ENCODE assay signal across 8 cellular contexts in genomic region chr5:76716456-76717157, GRCh38. TPM values are rescaled to one million over a fixed set of nuclear protein-coding genes. Genes with fewer than 3 reads are reported as not detected.
DNase-seq lines count a peak whose midpoint lies in the region; ATAC-seq and TF ChIP-seq lines count a peak whose summit lies in the region.

No MANE protein-coding gene starts in this region.

- CTCF ChIA-PET in T-cell (lab: Charles Lee): interaction anchor here in 1 of 2 donors (0.6 to 1.9 kb wide), 3 partner anchors 17 to 64 kb away, joined by 5 to 19 read pairs (median 5); no protein-coding TSS in a partner anchor

- POLR2A ChIA-PET in T-cell (lab: Charles Lee): interaction anchor here in 1 of 2 donors (0.5 kb wide), 1 partner anchor 1207 kb away, joined by 3 read pairs; no protein-coding TSS in a partner anchor

- H3K9me3 ChIP-seq in HAP-1: no peaks in the 10 kb centered on the region

- H3K27me3 Mint-ChIP-seq in T-cell (peaks cover 22 to 30% of the 10 kb centered on the region in 2 donors), endothelial cell (ENCODE audit: unreplicated experiment) (peaks cover 9% of the 10 kb centered on the region), neural crest cell (ENCODE audit: low read depth) (peaks cover 29% of the 10 kb centered on the region)

- DNase-seq in HAP-1 (ENCODE audit: low spot score in 2 of 2) (peak; percentile 40 to 75), T-cell (peak in 4 of 34 experiments; percentile 1 to 17 (median 6)), endothelial cell (ENCODE audit: low spot score) (peak; percentile 19), neural crest cell (ENCODE audit: low read depth, low spot score) (peak; percentile 7), OCI-M2 (lab: John Stamatoyannopoulos, UW; ENCODE audit: unreplicated experiment) (no peak)
- DNase-seq in activated CD4-positive, CD25-positive, alpha-beta regulatory T cell (lab: John Stamatoyannopoulos, UW): no peak

- H3K36me3 Mint-ChIP-seq in T-cell: peaks cover 2% of the 10 kb centered on the region
- H3K36me3 Mint-ChIP-seq in endothelial cell (ENCODE audit: low read depth, unreplicated experiment): peaks cover 35% of the 10 kb centered on the region
- H3K36me3 Mint-ChIP-seq in neural crest cell (ENCODE audit: low read depth): peaks cover 3% of the 10 kb centered on the region

- in situ Hi-C loops in HAP-1 (cut with MboI; ENCODE audit: low sequenced_read_pairs): no loop called here

- H3K4me3 Mint-ChIP-seq in T-cell (peak overlapping the region; percentile 82 to 87 (median 85)), endothelial cell (ENCODE audit: unreplicated experiment) (peak overlapping the region; percentile 94), neural crest cell (peak overlapping the region; percentile 95)

- TF ChIP-seq CTCF in endothelial cell (IDR thresholded peaks at IDR 0.05; ENCODE audit: unreplicated experiment) (no peak), neural crest cell (conservative IDR thresholded peaks at IDR 0.05) (no peak)

- H3K4me1 ChIP-seq in HAP-1: peaks cover 9% of the 10 kb centered on the region

- ATAC-seq in T-cell (replicated peaks in 1 of 4) (peak in 3 of 4 experiments; percentile 14 to 32 (median 24)), HG03095 (IDR thresholded peaks at IDR 0.05; ENCODE audit: unreplicated experiment) (no peak), GM18502 (IDR thresholded peaks at IDR 0.05; ENCODE audit: poor library complexity, unreplicated experiment) (no peak)

- peaks cover 25 to 46% (median 32%) of the 10 kb centered on the region in 3 donors for H3K4me1 Mint-ChIP-seq in T-cell
- H3K4me1 Mint-ChIP-seq in endothelial cell (ENCODE audit: unreplicated experiment): peaks cover 37% of the 10 kb centered on the region
- H3K4me1 Mint-ChIP-seq in neural crest cell: peaks cover 24% of the 10 kb centered on the region

- H3K27me3 ChIP-seq in HAP-1 (ENCODE audit: low read depth): no peaks in the 10 kb centered on the region; the same call in 1 of the 2 replicates

- H3K36me3 ChIP-seq in HAP-1 (replicated peaks): no peaks in the 10 kb centered on the region

- peak overlapping the region; percentile 83 for H3K4me3 ChIP-seq in HAP-1

- H3K9me3 Mint-ChIP-seq in T-cell (no peaks in the 10 kb centered on the region), endothelial cell (ENCODE audit: unreplicated experiment) (no peaks in the 10 kb centered on the region), neural crest cell (no peaks in the 10 kb centered on the region)

- H3K27ac Mint-ChIP-seq in T-cell (peak overlapping the region; percentile 34 to 52), endothelial cell (ENCODE audit: unreplicated experiment) (peak overlapping the region; percentile 71), neural crest cell (ENCODE audit: unreplicated experiment) (peak overlapping the region; percentile 65)

RNA-seq across cellular contexts. Expression of gene F2R, which starts 0.7 kb away (rescaled TPM):
- total RNA-seq in T-cell (10 to 100 TPM in 2 of 5 donors, 1 to 10 TPM in 3; 4.3 to 16.3 (median 9.6) TPM), endothelial cell (ENCODE audit: unreplicated experiment) (342 TPM), neural crest cell (42.4 and 42.6 TPM in 2 replicates)

Comparison
In these comparisons a context has a peak if more than half of its experiments do, and no peak if none do; other contexts are left out.
1. DNase-seq: peak in HAP-1 (2 of 2), endothelial cell (single experiment) and neural crest cell (single experiment); none in activated CD4-positive, CD25-positive, alpha-beta regulatory T cell (0 of 4) and OCI-M2 (single experiment).
2. ATAC-seq: peak in T-cell (3 of 4); none in HG03095 (single experiment) and GM18502 (single experiment).
3. Peak in every context shown above with its lines, with median percentiles within 50 percentile points of each other: H3K27ac Mint-ChIP-seq and H3K4me3 Mint-ChIP-seq.